Comparison of ENCODE assay signal across 1 cellular context in genomic region chr20:49603209-49603627, GRCh38.
TF ChIP-seq lines count a peak whose summit lies in the region.

No MANE protein-coding gene starts in this region.

TF ChIP-seq in HCT116, 20 proteins besides CTCF, POLR2A, EP300 and RAD21 (continued from another document):
- TF ChIP-seq EZH2 (IDR thresholded peaks at IDR 0.05): no peak
- TF ChIP-seq POLR2AphosphoS5 (IDR thresholded peaks at IDR 0.05; ENCODE audit: low read depth, low read length): no peak
- TF ChIP-seq ZFX (IDR thresholded peaks at IDR 0.05): no peak
